ENCODE assay signal across 9 cellular contexts in the genomic region with DNA sequence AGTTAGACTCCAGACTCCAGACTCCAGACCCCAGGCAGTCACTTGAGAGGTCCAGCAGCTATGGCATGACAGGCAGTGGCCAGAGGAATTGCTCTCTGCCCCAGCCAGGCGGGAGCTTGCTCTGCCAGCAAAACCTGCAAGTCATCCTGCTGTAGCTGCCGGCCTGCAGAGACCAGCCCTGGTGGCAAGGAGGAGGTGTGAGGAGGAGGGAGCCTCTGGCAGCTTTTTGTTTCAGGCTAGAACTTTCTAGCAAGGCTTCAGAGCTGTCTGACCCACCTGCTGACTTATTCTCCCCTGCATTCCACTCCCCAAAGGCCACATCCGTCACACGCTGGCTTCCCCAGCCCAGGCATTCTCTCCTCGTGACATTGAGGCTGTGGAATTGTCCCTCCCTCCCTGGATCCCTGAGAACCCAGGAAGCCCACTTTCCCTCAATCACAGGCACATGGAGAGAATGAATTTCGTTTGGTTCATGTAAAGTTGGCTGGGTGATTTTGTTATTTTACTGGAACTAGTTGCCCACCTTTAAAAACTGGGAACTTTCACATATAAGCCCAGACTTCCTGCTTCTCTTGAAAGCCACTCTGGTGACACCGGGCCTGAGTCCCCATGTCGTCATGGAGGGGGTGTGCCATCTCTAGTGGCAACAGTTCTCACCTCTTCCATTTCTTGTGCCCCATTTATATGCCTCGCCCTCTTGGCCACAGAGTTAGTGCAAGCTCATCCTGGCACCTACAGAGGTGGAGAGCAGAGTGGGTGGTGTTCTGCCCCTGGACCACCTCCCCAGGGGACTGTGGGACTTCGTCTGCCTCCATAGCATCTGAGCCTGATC.
DNase-seq lines count a peak whose midpoint lies in the region; ATAC-seq and TF ChIP-seq lines count a peak whose summit lies in the region.
"Had no signal": no experiment of that assay in that cellular context is flagged by ENCODE, and none has a peak within 500 bp of the region (broad histone marks: within the 10 kb centered on the region; RNA-seq: fewer than 3 reads in every experiment).

No MANE protein-coding gene starts in this region.

- H3K27ac Mint-ChIP-seq in activated naive CD4-positive, alpha-beta T cell treated with anti-CD3 and anti-CD28 coated beads for 36 hours: no peak overlapping the region

- TF ChIP-seq EP300 in sigmoid colon (IDR thresholded peaks at IDR 0.05): no peak

- intact Hi-C loops in sigmoid colon (cut with DNase I): loop anchor here (5.0 kb wide), 1 partner anchor 151 kb away; a partner anchor contains a TSS
- intact Hi-C loops in activated naive CD4-positive, alpha-beta T cell treated with anti-CD3 and anti-CD28 coated beads for 36 hours (cut with micrococcal nuclease): no loop called here

- H3K4me3 Mint-ChIP-seq in activated naive CD4-positive, alpha-beta T cell treated with anti-CD3 and anti-CD28 coated beads for 36 hours: no peak overlapping the region

- H3K9me3 Mint-ChIP-seq in activated naive CD4-positive, alpha-beta T cell treated with anti-CD3 and anti-CD28 coated beads for 36 hours: no peaks in the 10 kb centered on the region

- 0 out of 3 replicates have a peak, but pooled peaks have one; percentile 3 for ATAC-seq in SK-N-SH treated with all-trans-retinoic acid at 6 μM for 48 hours
- ATAC-seq: GM12878 had no signal

- peaks cover 16% of the 10 kb centered on the region for H3K4me1 Mint-ChIP-seq in activated naive CD4-positive, alpha-beta T cell treated with anti-CD3 and anti-CD28 coated beads for 36 hours (ENCODE audit: low read depth)

- H3K27me3 Mint-ChIP-seq in activated naive CD4-positive, alpha-beta T cell treated with anti-CD3 and anti-CD28 coated beads for 36 hours (ENCODE audit: low read depth): peaks cover 3% of the 10 kb centered on the region

- peaks cover 0 to 27% (median 20%) of the 10 kb centered on the region in 4 donors for H3K4me1 ChIP-seq in sigmoid colon

- H3K4me3 ChIP-seq in H7 (ENCODE audit: insufficient read depth, low read depth, low read length) (no peak overlapping the region), fibroblast of the aortic adventitia (ENCODE audit: low read depth, low read length) (no peak overlapping the region), sigmoid colon (no peak overlapping the region)
- H3K4me3 ChIP-seq: GM12878 had no signal

- H3K36me3 Mint-ChIP-seq in activated naive CD4-positive, alpha-beta T cell treated with anti-CD3 and anti-CD28 coated beads for 36 hours (ENCODE audit: low read depth): no peaks in the 10 kb centered on the region

- 56 to 68% methylated on average over 10 of the region's 10 CpGs for WGBS in sigmoid colon, 2 donors

- H3K9me3 ChIP-seq in sigmoid colon: no peaks in the 10 kb centered on the region

- CTCF ChIA-PET in activated naive CD4-positive, alpha-beta T cell treated with anti-CD3 and anti-CD28 coated beads for 36 hours (lab: Charles Lee): no interaction called here

- no peak for TF ChIP-seq CTCF in fibroblast of the aortic adventitia (IDR thresholded peaks at IDR 0.05; ENCODE audit: insufficient read depth, low read length)
- TF ChIP-seq CTCF in sigmoid colon (IDR thresholded peaks at IDR 0.05): no peak
- TF ChIP-seq CTCF in GM13976 (IDR thresholded peaks at IDR 0.05; ENCODE audit: borderline replicate concordance, control extremely low read depth, extremely low read depth, insufficient read depth, missing control alignments): no peak

- TF ChIP-seq POLR2A in sigmoid colon (IDR thresholded peaks at IDR 0.05): no peak

- no peaks in the 10 kb centered on the region for H3K27me3 ChIP-seq in H7 (ENCODE audit: control insufficient read depth, insufficient read depth, low read length)
- H3K27me3 ChIP-seq in sigmoid colon: no peaks in the 10 kb centered on the region

- H3K27ac ChIP-seq in sigmoid colon: peak overlapping the region in 3 of 4 donors; percentile 27 to 50 (median 46)

- H3K36me3 ChIP-seq in H7 (replicated peaks; ENCODE audit: control insufficient read depth, insufficient read depth, low read length) (no peaks in the 10 kb centered on the region), sigmoid colon (no peaks in the 10 kb centered on the region)

- DNase-seq in H7 (peak; percentile 54), fibroblast of the aortic adventitia (ENCODE audit: low read depth) (peak; percentile 50), sigmoid colon (no peak), GM13976 (ENCODE audit: low spot score) (no peak), pons (ENCODE audit: low spot score) (no peak), hippocampal formation (lab: John Stamatoyannopoulos, UW) (no peak)
- DNase-seq in activated naive CD4-positive, alpha-beta T cell treated with anti-CD3 and anti-CD28 coated beads for 36 hours: no peak

- in situ Hi-C loops in GM13976 (cut with MboI; ENCODE audit: low sequenced_read_pairs, unreplicated experiment): no loop called here

TF ChIP-seq in SK-N-SH treated with all-trans-retinoic acid at 6 μM for 48 hours, 23 proteins besides CTCF, POLR2A, EP300 and RAD21:
- TF ChIP-seq, protein P1, sequence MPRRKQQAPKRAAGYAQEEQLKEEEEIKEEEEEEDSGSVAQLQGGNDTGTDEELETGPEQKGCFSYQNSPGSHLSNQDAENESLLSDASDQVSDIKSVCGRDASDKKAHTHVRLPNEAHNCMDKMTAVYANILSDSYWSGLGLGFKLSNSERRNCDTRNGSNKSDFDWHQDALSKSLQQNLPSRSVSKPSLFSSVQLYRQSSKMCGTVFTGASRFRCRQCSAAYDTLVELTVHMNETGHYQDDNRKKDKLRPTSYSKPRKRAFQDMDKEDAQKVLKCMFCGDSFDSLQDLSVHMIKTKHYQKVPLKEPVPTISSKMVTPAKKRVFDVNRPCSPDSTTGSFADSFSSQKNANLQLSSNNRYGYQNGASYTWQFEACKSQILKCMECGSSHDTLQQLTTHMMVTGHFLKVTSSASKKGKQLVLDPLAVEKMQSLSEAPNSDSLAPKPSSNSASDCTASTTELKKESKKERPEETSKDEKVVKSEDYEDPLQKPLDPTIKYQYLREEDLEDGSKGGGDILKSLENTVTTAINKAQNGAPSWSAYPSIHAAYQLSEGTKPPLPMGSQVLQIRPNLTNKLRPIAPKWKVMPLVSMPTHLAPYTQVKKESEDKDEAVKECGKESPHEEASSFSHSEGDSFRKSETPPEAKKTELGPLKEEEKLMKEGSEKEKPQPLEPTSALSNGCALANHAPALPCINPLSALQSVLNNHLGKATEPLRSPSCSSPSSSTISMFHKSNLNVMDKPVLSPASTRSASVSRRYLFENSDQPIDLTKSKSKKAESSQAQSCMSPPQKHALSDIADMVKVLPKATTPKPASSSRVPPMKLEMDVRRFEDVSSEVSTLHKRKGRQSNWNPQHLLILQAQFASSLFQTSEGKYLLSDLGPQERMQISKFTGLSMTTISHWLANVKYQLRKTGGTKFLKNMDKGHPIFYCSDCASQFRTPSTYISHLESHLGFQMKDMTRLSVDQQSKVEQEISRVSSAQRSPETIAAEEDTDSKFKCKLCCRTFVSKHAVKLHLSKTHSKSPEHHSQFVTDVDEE (CRISPR knock-in tag; IDR thresholded peaks at IDR 0.05): 0 out of 2 replicates have a peak, but pooled peaks have one; percentile 9
- TF ChIP-seq OSR1 (CRISPR knock-in tag; IDR thresholded peaks at IDR 0.05) (no peak), TCF4 (CRISPR knock-in tag; IDR thresholded peaks at IDR 0.05; ENCODE audit: borderline replicate concordance) (0 out of 2 replicates have a peak, but pooled peaks have one; percentile 33)

Comparison
In these comparisons a context has a peak if more than half of its experiments do, and no peak if none do; other contexts are left out.
1. DNase-seq: peak in H7 (single experiment) and fibroblast of the aortic adventitia (single experiment); none in sigmoid colon (single experiment), GM13976 (single experiment), activated naive CD4-positive, alpha-beta T cell treated with anti-CD3 and anti-CD28 coated beads for 36 hours (single experiment), pons (single experiment) and hippocampal formation (0 of 2).